In the genomic region with DNA sequence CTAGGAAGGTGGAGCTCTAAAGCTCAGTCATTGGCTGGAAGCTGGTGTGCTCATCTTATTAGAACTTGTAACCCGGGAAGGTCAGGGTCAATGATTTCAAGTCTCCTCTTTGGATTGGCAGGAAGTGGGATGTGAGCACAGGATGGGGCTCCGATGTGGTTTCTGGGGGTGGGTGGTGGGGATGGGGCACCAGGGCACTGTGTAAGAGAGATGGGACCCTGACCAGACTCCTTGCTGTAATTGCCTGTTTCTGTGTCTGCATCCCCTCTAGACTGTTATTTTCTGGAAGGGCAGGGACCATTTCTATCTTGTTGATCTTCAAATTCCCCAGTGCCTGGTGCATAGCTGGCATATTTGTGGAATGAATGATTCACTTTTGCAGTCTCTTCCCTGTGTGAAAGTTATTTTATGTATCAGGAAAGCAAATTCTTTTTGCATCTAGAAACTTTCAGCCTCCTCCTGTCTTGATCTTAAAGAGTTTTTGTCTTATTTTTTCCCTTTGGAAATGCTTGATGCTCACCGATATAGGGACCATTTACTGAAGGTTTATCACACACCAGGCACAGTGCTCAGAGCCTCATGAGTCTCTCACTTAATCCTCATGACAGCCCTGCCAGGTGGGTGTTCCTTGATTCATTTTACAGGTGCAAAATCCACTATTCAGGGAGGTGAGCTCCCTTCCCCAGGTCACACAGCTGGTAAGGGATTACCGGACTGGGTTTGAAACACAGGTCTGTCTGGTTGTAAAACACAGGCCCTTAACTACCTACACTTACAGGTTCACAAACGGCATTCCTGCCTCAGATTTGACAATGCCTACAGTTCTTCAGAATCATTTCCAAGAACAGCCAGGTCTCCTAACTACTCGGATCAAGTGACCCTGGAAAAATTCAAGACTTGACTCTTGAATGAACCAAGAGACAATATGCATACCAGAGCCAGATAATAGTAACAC, we compare ENCODE assay signal across 15 cellular contexts.
DNase-seq lines count a peak whose midpoint lies in the region; ATAC-seq and TF ChIP-seq lines count a peak whose summit lies in the region.
"Had no signal": no experiment of that assay in that cellular context is flagged by ENCODE, and none has a peak within 500 bp of the region (broad histone marks: within the 10 kb centered on the region; RNA-seq: fewer than 3 reads in every experiment).

No MANE protein-coding gene starts in this region.

- 60 to 74% methylated on average over 5 of the region's 6 CpGs for WGBS in esophagus squamous epithelium, 2 donors

- no peak for TF ChIP-seq POLR2A in esophagus squamous epithelium (IDR thresholded peaks at IDR 0.05)

- peaks cover 3% of the 10 kb centered on the region for H3K9me3 ChIP-seq in WERI-Rb-1 (ENCODE audit: severe bottlenecking)
- no peaks in the 10 kb centered on the region for H3K9me3 ChIP-seq in esophagus squamous epithelium

- no peak overlapping the region for H3K27ac ChIP-seq in WERI-Rb-1
- peak overlapping the region in 1 of 4 donors; percentile 54 for H3K27ac ChIP-seq in esophagus squamous epithelium
- H3K27ac ChIP-seq: 22Rv1 had no signal

- no peaks in the 10 kb centered on the region for H3K36me3 ChIP-seq in WERI-Rb-1
- no peaks in the 10 kb centered on the region for H3K36me3 ChIP-seq in esophagus squamous epithelium

- H3K4me3 ChIP-seq in WERI-Rb-1 (ENCODE audit: low read depth, low read length) (no peak overlapping the region), esophagus squamous epithelium (no peak overlapping the region)

- no peak for ATAC-seq in GM19328 (IDR thresholded peaks at IDR 0.05; ENCODE audit: unreplicated experiment)

- CTCF ChIA-PET in activated naive CD4-positive, alpha-beta T cell treated with anti-CD3 and anti-CD28 coated beads for 36 hours (lab: Charles Lee) = no interaction called here

- peaks cover 0 to 6% (median 0%) of the 10 kb centered on the region in 3 donors for H3K4me1 ChIP-seq in esophagus squamous epithelium

- intact Hi-C loops in activated naive CD4-positive, alpha-beta T cell treated with anti-CD3 and anti-CD28 coated beads for 36 hours (cut with micrococcal nuclease) = no loop called here
- intact Hi-C loops in esophagus squamous epithelium (cut with DNase I) = no loop called here

- peaks cover 4% of the 10 kb centered on the region for H3K9me3 Mint-ChIP-seq in activated naive CD4-positive, alpha-beta T cell treated with anti-CD3 and anti-CD28 coated beads for 36 hours
- H3K9me3 Mint-ChIP-seq: activated CD4-positive, alpha-beta T cell treated with anti-CD3 and anti-CD28 coated beads, Interleukin-2, amount 10 ng/mL, durations not matched to agents 24 days and 14 days had no signal

- DNase-seq in activated naive CD4-positive, alpha-beta T cell treated with anti-CD3 and anti-CD28 coated beads for 36 hours = no peak
- DNase-seq in activated naive CD4-positive, alpha-beta T cell (lab: John Stamatoyannopoulos, UW) = no peak
- DNase-seq in WERI-Rb-1 = peak; percentile 18
- peak; percentile 81 for DNase-seq in glomerular visceral epithelial cell (ENCODE audit: extremely low spot score)
- no peak for DNase-seq in stimulated activated CD4-positive, alpha-beta T cell treated with anti-CD3 and anti-CD28 coated beads, Interleukin-1b, Interleukin-23, amount 100 ng/mL, for 48 hours
- DNase-seq in esophagus squamous epithelium (lab: John Stamatoyannopoulos, UW) = no peak
- DNase-seq in activated CD4-positive, alpha-beta T cell treated with anti-CD3 and anti-CD28 coated beads for 48 hours = no peak
- DNase-seq: activated CD4-positive, alpha-beta T cell treated with anti-CD3 and anti-CD28 coated beads, Interleukin-2, amount 10 ng/mL, durations not matched to agents 24 days and 14 days; activated gamma-delta T cell treated with Interleukin-2 at 50 U/mL for 16 hours; dermis blood vessel endothelial cell; NCI-H2227 treated with DMSO at 0.1 percent for 48 hours; SIG-M5; stimulated activated CD4-positive, alpha-beta T cell treated with anti-CD3 and anti-CD28 coated beads, Interleukin-12 subunit alpha, Interleukin-12 subunit beta, amount 100 ng/mL, for 4 hours had no signal

- H3K27me3 Mint-ChIP-seq in activated naive CD4-positive, alpha-beta T cell treated with anti-CD3 and anti-CD28 coated beads for 36 hours (ENCODE audit: low read depth) = no peaks in the 10 kb centered on the region
- H3K27me3 Mint-ChIP-seq: activated CD4-positive, alpha-beta T cell treated with anti-CD3 and anti-CD28 coated beads, Interleukin-2, amount 10 ng/mL, durations not matched to agents 24 days and 14 days had no signal

- TF ChIP-seq CTCF in WERI-Rb-1 (IDR thresholded peaks at IDR 0.05; ENCODE audit: low read depth, low read length) = no peak
- TF ChIP-seq CTCF in esophagus squamous epithelium (IDR thresholded peaks at IDR 0.05) = no peak

- no peaks in the 10 kb centered on the region for H3K27me3 ChIP-seq in WERI-Rb-1 (ENCODE audit: insufficient read depth, low read depth, severe bottlenecking)
- H3K27me3 ChIP-seq in esophagus squamous epithelium = no peaks in the 10 kb centered on the region

- no peak overlapping the region for H3K4me3 Mint-ChIP-seq in activated naive CD4-positive, alpha-beta T cell treated with anti-CD3 and anti-CD28 coated beads for 36 hours
- H3K4me3 Mint-ChIP-seq: activated CD4-positive, alpha-beta T cell treated with anti-CD3 and anti-CD28 coated beads, Interleukin-2, amount 10 ng/mL, durations not matched to agents 24 days and 14 days had no signal

- H3K36me3 Mint-ChIP-seq in activated naive CD4-positive, alpha-beta T cell treated with anti-CD3 and anti-CD28 coated beads for 36 hours (ENCODE audit: low read depth) = no peaks in the 10 kb centered on the region

- no peaks in the 10 kb centered on the region for H3K4me1 Mint-ChIP-seq in activated naive CD4-positive, alpha-beta T cell treated with anti-CD3 and anti-CD28 coated beads for 36 hours (ENCODE audit: low read depth)
- H3K4me1 Mint-ChIP-seq: activated CD4-positive, alpha-beta T cell treated with anti-CD3 and anti-CD28 coated beads, Interleukin-2, amount 10 ng/mL, durations not matched to agents 24 days and 14 days had no signal

- peak overlapping the region; percentile 19 for H3K27ac Mint-ChIP-seq in activated naive CD4-positive, alpha-beta T cell treated with anti-CD3 and anti-CD28 coated beads for 36 hours
- H3K27ac Mint-ChIP-seq: activated CD4-positive, alpha-beta T cell treated with anti-CD3 and anti-CD28 coated beads, Interleukin-2, amount 10 ng/mL, durations not matched to agents 24 days and 14 days had no signal

Comparison
In these comparisons a context has a peak if more than half of its experiments do, and no peak if none do; other contexts are left out.
1. DNase-seq: peak in WERI-Rb-1 (single experiment) and glomerular visceral epithelial cell (single experiment); none in activated naive CD4-positive, alpha-beta T cell treated with anti-CD3 and anti-CD28 coated beads for 36 hours (single experiment), activated naive CD4-positive, alpha-beta T cell (0 of 4), stimulated activated CD4-positive, alpha-beta T cell treated with anti-CD3 and anti-CD28 coated beads, Interleukin-1b, Interleukin-23, amount 100 ng/mL, for 48 hours (single experiment), esophagus squamous epithelium (single experiment) and activated CD4-positive, alpha-beta T cell treated with anti-CD3 and anti-CD28 coated beads for 48 hours (single experiment).